ENCODE assay signal across 17 cellular contexts in genomic region chr1:67414574-67414973, GRCh38.
"Had no signal": no experiment of that assay in that cellular context is flagged by ENCODE, and none has a peak within 500 bp of the region (broad histone marks: within the 10 kb centered on the region; RNA-seq: fewer than 3 reads in every experiment).

No MANE protein-coding gene starts in this region.

- DNase-seq: activated CD4-positive, alpha-beta T cell treated with anti-CD3 and anti-CD28 coated beads, Interleukin-2, amount 50 U/mL, for 1 hour; activated CD4-positive, CD25-positive, alpha-beta regulatory T cell; activated T-cell treated with anti-CD3 and anti-CD28 coated beads, Interleukin-2, amount 50 U/mL, for 4 hours; dorsolateral prefrontal cortex; endodermal cell; right cardiac atrium; small intestine; stimulated activated CD4-positive, alpha-beta T cell treated with anti-CD3 and anti-CD28 coated beads, Interleukin-4, amount 100 ng/mL, for 4 hours; stimulated activated CD8-positive, alpha-beta memory T cell treated with anti-CD3 and anti-CD28 coated beads, Interleukin-4, amount 100 ng/mL, for 48 hours; stimulated activated naive CD8-positive, alpha-beta T cell treated with anti-CD3 and anti-CD28 coated beads, Interleukin-15, amount 100 ng/mL, for 72 hours; T-helper 2 cell had no signal

- H3K27ac Mint-ChIP-seq: endodermal cell, type B pancreatic cell had no signal

- H3K9me3 ChIP-seq: prostate gland, SJSA1 had no signal

- H3K4me1 Mint-ChIP-seq: endodermal cell, memory B cell had no signal

- H3K4me3 ChIP-seq: dorsolateral prefrontal cortex, hepatocyte, prostate gland, SJSA1 had no signal

- H2AFZ ChIP-seq: hepatocyte had no signal

- ATAC-seq: activated T-cell treated with anti-CD3 and anti-CD28 coated beads, Interleukin-2, amount 50 U/mL, for 4 hours; left lobe of liver; right cardiac atrium; stimulated activated naive CD8-positive, alpha-beta T cell treated with anti-CD3 and anti-CD28 coated beads, Interleukin-15, amount 100 ng/mL, for 72 hours had no signal

- H3K4me1 ChIP-seq: prostate gland, SJSA1 had no signal

- H3K9me3 Mint-ChIP-seq: activated T-cell treated with anti-CD3 and anti-CD28 coated beads, Interleukin-2, amount 50 U/mL, for 4 hours; endodermal cell; memory B cell; stimulated activated naive CD8-positive, alpha-beta T cell treated with anti-CD3 and anti-CD28 coated beads, Interleukin-15, amount 100 ng/mL, for 72 hours; type B pancreatic cell had no signal

- H3K4me2 ChIP-seq: hepatocyte had no signal

- H3K27ac ChIP-seq: hepatocyte, prostate gland, SJSA1 had no signal

- H3K27me3 Mint-ChIP-seq: memory B cell; stimulated activated naive CD8-positive, alpha-beta T cell treated with anti-CD3 and anti-CD28 coated beads, Interleukin-15, amount 100 ng/mL, for 72 hours; type B pancreatic cell had no signal

- H3K27me3 ChIP-seq: dorsolateral prefrontal cortex, hepatocyte, SJSA1 had no signal

- H3K4me3 Mint-ChIP-seq: activated T-cell treated with anti-CD3 and anti-CD28 coated beads, Interleukin-2, amount 50 U/mL, for 4 hours; endodermal cell; memory B cell; stimulated activated naive CD8-positive, alpha-beta T cell treated with anti-CD3 and anti-CD28 coated beads, Interleukin-15, amount 100 ng/mL, for 72 hours; type B pancreatic cell had no signal
